Comparison of ENCODE assay signal across 8 cellular contexts in genomic region chrX:154840856-154841255, GRCh38. TPM values are rescaled to one million over a fixed set of nuclear protein-coding genes. Genes with fewer than 3 reads are reported as not detected.
DNase-seq lines count a peak whose midpoint lies in the region; ATAC-seq and TF ChIP-seq lines count a peak whose summit lies in the region.

No MANE protein-coding gene starts in this region.

- H3K9me3 ChIP-seq in heart left ventricle, result no peaks in the 10 kb centered on the region

- 89 to 95% (median 93%) methylated on average over 2 of the region's 2 CpGs for WGBS in heart left ventricle, 4 donors

- H3K4me3 ChIP-seq in heart left ventricle (no peak overlapping the region), retinal pigment epithelial cell (ENCODE audit: low read length) (no peak overlapping the region)

- TF ChIP-seq POLR2A in heart left ventricle (IDR thresholded peaks at IDR 0.05), result no peak

- CTCF ChIA-PET in RWPE1 (lab: Yijun Ruan, JAX), result no interaction called here

- H3K27me3 ChIP-seq in heart left ventricle, result no peaks in the 10 kb centered on the region

- TF ChIP-seq CTCF in heart left ventricle (IDR thresholded peaks at IDR 0.05) (peak in 11 of 12 donors; percentile 18 to 55 (median 40)), RWPE1 (conservative IDR thresholded peaks at IDR 0.05; ENCODE audit: low read depth) (no peak; the same call in none of the 2 replicates), retinal pigment epithelial cell (conservative IDR thresholded peaks at IDR 0.05; ENCODE audit: low read depth, low read length) (peak; percentile 45)

- POLR2A ChIA-PET in RWPE1 (lab: Yijun Ruan, JAX; ENCODE audit: low non-redundant PET), result no interaction called here

- peaks cover 0 to 5% (median 0%) of the 10 kb centered on the region in 9 donors for H3K36me3 ChIP-seq in heart left ventricle

- intact Hi-C loops in heart left ventricle (cut with DNase I) (loop anchor here in 1 of 10 donors (5.0 kb wide), 1 partner anchor 89 kb away; the partner anchor contains the start of gene GAB3), left cardiac atrium (cut with DNase I) (no loop called here)

- H3K27ac ChIP-seq in heart left ventricle (no peak overlapping the region), RWPE1 (no peak overlapping the region)

- DNase-seq in heart left ventricle (no peak), left cardiac atrium (no peak), LHCN-M2 (ENCODE audit: low read depth) (peak; percentile 38), RWPE1 (ENCODE audit: low spot score) (peak; percentile 8), fibroblast of peridontal ligament (ENCODE audit: extremely low read depth) (peak; percentile 70), retinal pigment epithelial cell (ENCODE audit: low read depth) (no peak)

- ATAC-seq in heart left ventricle (peak in 2 of 4 donors; percentile 50 to 57), left cardiac atrium (no peak), GM18519 (IDR thresholded peaks at IDR 0.05; ENCODE audit: low FRiP score, unreplicated experiment) (no peak), GM19328 (IDR thresholded peaks at IDR 0.05; ENCODE audit: unreplicated experiment) (no peak)

- H3K4me1 ChIP-seq in heart left ventricle, result no peaks in the 10 kb centered on the region

RNA-seq across cellular contexts. Expression of gene SMIM9, which starts 6.4 kb away (rescaled TPM):
- under 1 TPM in 2 of 9 donors, not detected in 7; 0.29 to 0.32 TPM for total RNA-seq in heart left ventricle
- not detected for polyA plus RNA-seq in heart left ventricle
- total RNA-seq in left cardiac atrium, result not detected
- total RNA-seq in LHCN-M2 (2014; rRNA removed), result not detected in 2 replicates
- polyA plus RNA-seq in LHCN-M2 (2012), result not detected

RNA-seq across cellular contexts. Expression of gene MPP1, which starts 35.6 kb away (rescaled TPM):
- 10 to 100 TPM; 17.7 to 73.2 (median 39.1) TPM for total RNA-seq in heart left ventricle
- polyA plus RNA-seq in heart left ventricle, result 10 to 100 TPM; 18.5 to 20.9 TPM
- 10 to 100 TPM; 36.1 to 40.0 TPM for total RNA-seq in left cardiac atrium
- total RNA-seq in LHCN-M2 (2014; rRNA removed), result 23.2 and 27.2 TPM in 2 replicates
- 21.3 TPM for polyA plus RNA-seq in LHCN-M2 (2012)

RNA-seq across cellular contexts. Expression of gene F8A1, which starts 45.3 kb away (rescaled TPM):
- 10 to 100 TPM; 16.8 to 34.5 (median 21.5) TPM for total RNA-seq in heart left ventricle
- 10 to 100 TPM; 10.2 to 35.7 TPM for polyA plus RNA-seq in heart left ventricle
- total RNA-seq in left cardiac atrium, result 10 to 100 TPM; 22.0 to 27.8 TPM
- total RNA-seq in LHCN-M2 (2014; rRNA removed), result 2.6 and 3.6 TPM in 2 replicates
- 20.8 TPM for polyA plus RNA-seq in LHCN-M2 (2012)

Comparison
In these comparisons a context has a peak if more than half of its experiments do, and no peak if none do; other contexts are left out.
1. DNase-seq: peak in LHCN-M2 (single experiment), RWPE1 (single experiment) and fibroblast of peridontal ligament (single experiment); none in heart left ventricle (0 of 5), left cardiac atrium (single experiment) and retinal pigment epithelial cell (single experiment).